Comparison of ENCODE assay signal across 21 cellular contexts in the genomic region with DNA sequence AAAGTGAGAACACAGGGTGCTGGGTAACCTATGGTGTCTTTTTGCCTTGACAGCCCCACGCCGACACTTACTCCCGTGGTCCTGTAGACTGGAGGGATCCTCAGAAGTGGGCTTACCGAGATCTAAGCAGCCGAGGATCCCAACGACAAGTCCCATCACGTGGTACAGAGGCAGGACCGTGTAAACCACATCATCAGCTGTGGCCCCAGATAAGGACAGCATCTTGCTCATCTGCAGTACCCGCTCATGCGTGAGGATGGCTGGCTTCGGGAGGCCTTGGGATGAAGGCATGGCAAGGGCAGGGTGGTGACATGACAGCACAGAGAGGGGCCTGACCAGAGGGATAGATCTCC.
"Had no signal": no experiment of that assay in that cellular context is flagged by ENCODE, and none has a peak within 500 bp of the region (broad histone marks: within the 10 kb centered on the region; RNA-seq: fewer than 3 reads in every experiment).

No MANE protein-coding gene starts in this region.

- H3K27ac ChIP-seq: foreskin keratinocyte, hepatocyte, suprapubic skin, transverse colon, vagina, VCaP had no signal

- H3K36me3 ChIP-seq: suprapubic skin, transverse colon, vagina had no signal

- H3K27ac Mint-ChIP-seq: activated naive CD8-positive, alpha-beta T cell treated with anti-CD3 and anti-CD28 coated beads, Interleukin-2, amount 10 ng/mL, durations not matched to agents 7 days and 5 days; stimulated activated naive CD8-positive, alpha-beta T cell treated with anti-CD3 and anti-CD28 coated beads, Interleukin-15, amount 100 ng/mL, for 72 hours; T-cell had no signal

- DNase-seq: activated CD4-positive, alpha-beta T cell treated with anti-CD3 and anti-CD28 coated beads, Interleukin-2, amount 50 U/mL, for 48 hours; activated naive CD4-positive, alpha-beta T cell; activated naive CD8-positive, alpha-beta T cell treated with anti-CD3 and anti-CD28 coated beads, Interleukin-2, amount 10 ng/mL, durations not matched to agents 7 days and 5 days; amygdala; dermis blood vessel endothelial cell; effector memory CD4-positive, alpha-beta T cell; foreskin keratinocyte; left colon; midbrain; retina; stimulated activated CD4-positive, alpha-beta T cell treated with anti-CD3 and anti-CD28 coated beads, Interleukin-12 subunit alpha, Interleukin-12 subunit beta, amount 100 ng/mL, for 4 hours; stimulated activated CD4-positive, alpha-beta T cell treated with anti-CD3 and anti-CD28 coated beads, Interleukin-1b, Interleukin-23, amount 100 ng/mL, for 48 hours; stimulated activated naive CD8-positive, alpha-beta T cell treated with anti-CD3 and anti-CD28 coated beads, Interleukin-15, amount 100 ng/mL, for 72 hours; T-cell; transverse colon had no signal

- H3K9me3 ChIP-seq: suprapubic skin, transverse colon, vagina had no signal

- H3K4me3 ChIP-seq: hepatocyte, lung, suprapubic skin, transverse colon, vagina had no signal

- H3K4me1 ChIP-seq: foreskin keratinocyte had no signal

- ATAC-seq: foreskin keratinocyte; left colon; stimulated activated naive CD8-positive, alpha-beta T cell treated with anti-CD3 and anti-CD28 coated beads, Interleukin-15, amount 100 ng/mL, for 72 hours; T-cell had no signal

- H3K27me3 Mint-ChIP-seq: activated naive CD8-positive, alpha-beta T cell treated with anti-CD3 and anti-CD28 coated beads, Interleukin-2, amount 10 ng/mL, durations not matched to agents 7 days and 5 days; stimulated activated naive CD8-positive, alpha-beta T cell treated with anti-CD3 and anti-CD28 coated beads, Interleukin-15, amount 100 ng/mL, for 72 hours; T-cell had no signal

- H3K27me3 ChIP-seq: foreskin keratinocyte, hepatocyte, suprapubic skin, transverse colon, vagina had no signal

- H3K4me3 Mint-ChIP-seq: activated naive CD8-positive, alpha-beta T cell treated with anti-CD3 and anti-CD28 coated beads, Interleukin-2, amount 10 ng/mL, durations not matched to agents 7 days and 5 days; stimulated activated naive CD8-positive, alpha-beta T cell treated with anti-CD3 and anti-CD28 coated beads, Interleukin-15, amount 100 ng/mL, for 72 hours; T-cell had no signal

- FAIRE-seq: islet of Langerhans had no signal
